31 cellular contexts compared by ENCODE assay signal in genomic region chr6:165751486-165751885, GRCh38.
"Had no signal": no experiment of that assay in that cellular context is flagged by ENCODE, and none has a peak within 500 bp of the region (broad histone marks: within the 10 kb centered on the region; RNA-seq: fewer than 3 reads in every experiment).

No MANE protein-coding gene starts in this region.

- H3K4me3 Mint-ChIP-seq: natural killer cell; nephron; neural progenitor cell; stimulated activated memory B cell treated with anti-CD40 and anti-IgM and Interleukin-4, amounts not matched to agents 10 μg/mL and 1 μg/mL and 100 μg/mL, for 72 hours; stimulated activated naive CD8-positive, alpha-beta T cell treated with anti-CD3 and anti-CD28 coated beads, Interleukin-15, amount 100 ng/mL, for 72 hours had no signal

- H3K4me1 ChIP-seq: neural progenitor cell, parathyroid adenoma, psoas muscle, spleen, suprapubic skin, testis, tibial artery, transverse colon, upper lobe of left lung, vagina had no signal

- H3K4me1 Mint-ChIP-seq: natural killer cell; neural progenitor cell; stimulated activated memory B cell treated with anti-CD40 and anti-IgM and Interleukin-4, amounts not matched to agents 10 μg/mL and 1 μg/mL and 100 μg/mL, for 72 hours; stimulated activated naive CD8-positive, alpha-beta T cell treated with anti-CD3 and anti-CD28 coated beads, Interleukin-15, amount 100 ng/mL, for 72 hours had no signal

- H3K36me3 Mint-ChIP-seq: natural killer cell; neural progenitor cell; stimulated activated memory B cell treated with anti-CD40 and anti-IgM and Interleukin-4, amounts not matched to agents 10 μg/mL and 1 μg/mL and 100 μg/mL, for 72 hours had no signal

- H3K27ac ChIP-seq: neural progenitor cell, ovary, parathyroid adenoma, psoas muscle, right lobe of liver, sigmoid colon, skin epidermis, spleen, suprapubic skin, testis, tibial artery, transverse colon, upper lobe of left lung, vagina had no signal

- H3K4me2 ChIP-seq: neural progenitor cell, smooth muscle cell had no signal

- H3K36me3 ChIP-seq: neural progenitor cell, ovary, right lobe of liver, sigmoid colon, spleen, suprapubic skin, tibial artery, transverse colon, upper lobe of left lung, vagina had no signal

- H3K79me2 ChIP-seq: parathyroid adenoma had no signal

- H3K27me3 Mint-ChIP-seq: stimulated activated memory B cell treated with anti-CD40 and anti-IgM and Interleukin-4, amounts not matched to agents 10 μg/mL and 1 μg/mL and 100 μg/mL, for 72 hours had no signal

- H3K27ac Mint-ChIP-seq: natural killer cell; nephron; neural progenitor cell; progenitor cell of endocrine pancreas; stimulated activated memory B cell treated with anti-CD40 and anti-IgM and Interleukin-4, amounts not matched to agents 10 μg/mL and 1 μg/mL and 100 μg/mL, for 72 hours; stimulated activated naive CD8-positive, alpha-beta T cell treated with anti-CD3 and anti-CD28 coated beads, Interleukin-15, amount 100 ng/mL, for 72 hours had no signal

- H2AFZ ChIP-seq: neural progenitor cell, parathyroid adenoma had no signal

- DNase-seq: natural killer cell; occipital lobe; ovary; posterior cingulate gyrus; psoas muscle; right cardiac atrium; right lobe of liver; sigmoid colon; spleen; stimulated activated CD4-positive, alpha-beta T cell treated with anti-CD3 and anti-CD28 coated beads, Interleukin-12 subunit alpha, Interleukin-12 subunit beta, amount 100 ng/mL, for 4 hours; stimulated activated CD4-positive, alpha-beta T cell treated with anti-CD3 and anti-CD28 coated beads, Interleukin-1b, Interleukin-23, amount 100 ng/mL, for 48 hours; stimulated activated CD4-positive, alpha-beta T cell treated with anti-CD3 and anti-CD28 coated beads, Interleukin-4, amount 100 ng/mL, for 1 hour; stimulated activated CD4-positive, alpha-beta T cell treated with anti-CD3 and anti-CD28 coated beads, Interleukin-4, amount 100 ng/mL, for 4 hours; stimulated activated CD8-positive, alpha-beta memory T cell treated with anti-CD3 and anti-CD28 coated beads, Interleukin-4, amount 100 ng/mL, for 48 hours; stimulated activated naive CD4-positive, alpha-beta T cell; stimulated activated naive CD8-positive, alpha-beta T cell treated with anti-CD3 and anti-CD28 coated beads, Interleukin-15, amount 100 ng/mL, for 72 hours; stimulated activated naive CD8-positive, alpha-beta T cell treated with anti-CD3 and anti-CD28 coated beads, Interleukin-15, Interleukin-2, amounts not matched to agents 100 U/mL and 50 U/mL, for 24 hours; substantia nigra; testis; tibial artery; transverse colon; upper lobe of left lung had no signal

- ATAC-seq: natural killer cell; psoas muscle; right cardiac atrium; right lobe of liver; stimulated activated naive CD8-positive, alpha-beta T cell treated with anti-CD3 and anti-CD28 coated beads, Interleukin-15, amount 100 ng/mL, for 72 hours; stimulated activated naive CD8-positive, alpha-beta T cell treated with anti-CD3 and anti-CD28 coated beads, Interleukin-15, Interleukin-2, amounts not matched to agents 100 U/mL and 50 U/mL, for 24 hours had no signal

- H3K4me3 ChIP-seq: neural progenitor cell, ovary, psoas muscle, right lobe of liver, sigmoid colon, skin epidermis, smooth muscle cell, spleen, suprapubic skin, testis, tibial artery, transverse colon, upper lobe of left lung, vagina had no signal

- H3K9ac ChIP-seq: neural progenitor cell, parathyroid adenoma had no signal

- H3K27me3 ChIP-seq: neural progenitor cell, ovary, right lobe of liver, sigmoid colon, spleen, suprapubic skin, testis, tibial artery, transverse colon, upper lobe of left lung, vagina had no signal

- H3K9me3 ChIP-seq: ovary, psoas muscle, right lobe of liver, sigmoid colon, spleen, suprapubic skin, testis, tibial artery, transverse colon, upper lobe of left lung, vagina had no signal
